16 cellular contexts compared by ENCODE assay signal in genomic region chr2:241033994-241034393, GRCh38.
"Had no signal": no experiment of that assay in that cellular context is flagged by ENCODE, and none has a peak within 500 bp of the region (broad histone marks: within the 10 kb centered on the region; RNA-seq: fewer than 3 reads in every experiment).

No MANE protein-coding gene starts in this region.

- H3K36me3 ChIP-seq: pancreas had no signal

- ATAC-seq: activated CD8-positive, alpha-beta memory T cell treated with anti-CD3 and anti-CD28 coated beads, Interleukin-2, amount 10 ng/mL, durations not matched to agents 7 days and 5 days; left ventricle myocardium superior; pancreas had no signal

- H3K4me3 Mint-ChIP-seq: activated CD4-positive, alpha-beta T cell treated with anti-CD3 and anti-CD28 coated beads, Interleukin-2, amount 10 ng/mL, durations not matched to agents 7 days and 5 days; activated CD8-positive, alpha-beta memory T cell treated with anti-CD3 and anti-CD28 coated beads, Interleukin-2, amount 10 ng/mL, durations not matched to agents 7 days and 5 days; activated naive CD4-positive, alpha-beta T cell treated with anti-CD3 and anti-CD28 coated beads for 36 hours; mesothelial cell of epicardium; neural crest cell had no signal

- H3K4me1 Mint-ChIP-seq: mesothelial cell of epicardium, neural crest cell had no signal

- H3K27me3 Mint-ChIP-seq: activated CD4-positive, alpha-beta T cell treated with anti-CD3 and anti-CD28 coated beads, Interleukin-2, amount 10 ng/mL, durations not matched to agents 7 days and 5 days had no signal

- H3K36me3 Mint-ChIP-seq: activated CD8-positive, alpha-beta memory T cell treated with anti-CD3 and anti-CD28 coated beads, Interleukin-2, amount 10 ng/mL, durations not matched to agents 7 days and 5 days; mesothelial cell of epicardium had no signal

- H3K27ac Mint-ChIP-seq: activated CD4-positive, alpha-beta T cell treated with anti-CD3 and anti-CD28 coated beads, Interleukin-2, amount 10 ng/mL, durations not matched to agents 7 days and 5 days; activated CD8-positive, alpha-beta memory T cell treated with anti-CD3 and anti-CD28 coated beads, Interleukin-2, amount 10 ng/mL, durations not matched to agents 7 days and 5 days; activated naive CD4-positive, alpha-beta T cell treated with anti-CD3 and anti-CD28 coated beads for 36 hours; activated T-helper 2 cell treated with anti-CD3 and anti-CD28 coated beads, Interferon-gamma antibody, Interleukin-2, Interleukin-4, amounts not matched to agents 10 μg/mL and 5 μg/mL and 100 μg/mL, durations not matched to agents 14 hours and 24 hours and 36 hours; mesothelial cell of epicardium had no signal

- H3K27me3 ChIP-seq: pancreas had no signal

- H3K9me3 ChIP-seq: pancreas had no signal

- H3K9me3 Mint-ChIP-seq: activated CD4-positive, alpha-beta T cell treated with anti-CD3 and anti-CD28 coated beads, Interleukin-2, amount 10 ng/mL, durations not matched to agents 7 days and 5 days; activated naive CD4-positive, alpha-beta T cell treated with anti-CD3 and anti-CD28 coated beads for 36 hours; activated T-helper 2 cell treated with anti-CD3 and anti-CD28 coated beads, Interferon-gamma antibody, Interleukin-2, Interleukin-4, amounts not matched to agents 10 μg/mL and 5 μg/mL and 100 μg/mL, durations not matched to agents 14 hours and 24 hours and 36 hours; mesothelial cell of epicardium; neural crest cell had no signal

- H3K4me3 ChIP-seq: pancreas had no signal

- DNase-seq: activated CD4-positive, alpha-beta T cell treated with anti-CD3 and anti-CD28 coated beads, Interleukin-2, amount 10 ng/mL, durations not matched to agents 7 days and 5 days; activated CD4-positive, CD25-positive, alpha-beta regulatory T cell; activated naive CD4-positive, alpha-beta T cell treated with anti-CD3 and anti-CD28 coated beads for 36 hours; activated T-cell treated with anti-CD3 and anti-CD28 coated beads, Interleukin-2, amount 50 U/mL, for 1 hour; kidney; left ventricle myocardium superior; pancreas; stimulated activated CD4-positive, alpha-beta T cell treated with anti-CD3 and anti-CD28 coated beads, Interleukin-15, amount 100 ng/mL, for 24 hours; stimulated activated CD4-positive, alpha-beta T cell treated with anti-CD3 and anti-CD28 coated beads, Interleukin-4, amount 100 ng/mL, for 1 hour; stimulated activated naive CD4-positive, alpha-beta T cell; substantia nigra; trophoblast cell had no signal

- H3K27ac ChIP-seq: pancreas had no signal
